Comparison of ENCODE assay signal across 7 cellular contexts in genomic region chr7:33904680-33905388, GRCh38. TPM values are rescaled to one million over a fixed set of nuclear protein-coding genes. Genes with fewer than 3 reads are reported as not detected.
DNase-seq lines count a peak whose midpoint lies in the region; ATAC-seq, FAIRE-seq and TF ChIP-seq lines count a peak whose summit lies in the region.

No MANE protein-coding gene starts in this region.

- H3K4me3 ChIP-seq in gastroesophageal sphincter (peak overlapping the region; percentile 55 to 76), neuron (ENCODE audit: low read length) (peak overlapping the region; percentile 42)

- POLR2A ChIA-PET in GM10248 (lab: Yijun Ruan, JAX): no interaction called here

- peak overlapping the region; percentile 69 for H3K4me3 Mint-ChIP-seq in activated T-cell treated with anti-CD3 and anti-CD28 coated beads, Interleukin-2, amount 50 U/mL, for 4 hours

- H3K9me3 ChIP-seq in gastroesophageal sphincter: no peaks in the 10 kb centered on the region
- H3K9me3 ChIP-seq in neuron (ENCODE audit: low read length): no peaks in the 10 kb centered on the region

- H2AFZ ChIP-seq in neuron (ENCODE audit: low read depth, low read length): peak overlapping the region; percentile 97

- H3K4me1 ChIP-seq in gastroesophageal sphincter (peaks cover 0 to 25% (median 3%) of the 10 kb centered on the region in 3 donors), neuron (ENCODE audit: insufficient read depth, low read length) (peaks cover 7% of the 10 kb centered on the region)

- no peak for TF ChIP-seq POLR2A in gastroesophageal sphincter (IDR thresholded peaks at IDR 0.05)
- no peak for TF ChIP-seq POLR2A in erythroblast (IDR thresholded peaks at IDR 0.05; ENCODE audit: low read length)

- H3K36me3 Mint-ChIP-seq in activated T-cell treated with anti-CD3 and anti-CD28 coated beads, Interleukin-2, amount 50 U/mL, for 4 hours (ENCODE audit: insufficient read depth): no peaks in the 10 kb centered on the region

- WGBS in gastroesophageal sphincter (ENCODE audit: low coverage in 1 of 2), 2 donors: 0 to 2% methylated on average over 13 to 16 of the region's 66 CpGs

- ATAC-seq in activated T-cell treated with anti-CD3 and anti-CD28 coated beads, Interleukin-2, amount 50 U/mL, for 4 hours: peak; percentile 63 to 67
- peak; percentile 69 for ATAC-seq in gastroesophageal sphincter

- CTCF ChIA-PET in GM10248 (lab: Yijun Ruan, JAX): interaction anchor here (2.2 kb wide), 1 partner anchor 9 kb away, joined by 11 read pairs; no protein-coding TSS in a partner anchor

- H3K36me3 ChIP-seq in gastroesophageal sphincter (no peaks in the 10 kb centered on the region), neuron (ENCODE audit: insufficient read depth, low read length) (no peaks in the 10 kb centered on the region)

- TF ChIP-seq CTCF in GM10248 (IDR thresholded peaks at IDR 0.05; ENCODE audit: control extremely low read depth, extremely low read depth, low read depth, missing control alignments) (no peak), gastroesophageal sphincter (IDR thresholded peaks at IDR 0.05) (peak in 2 of 4 experiments; percentile 21 to 24)

- no peaks in the 10 kb centered on the region for H3K9me3 Mint-ChIP-seq in activated T-cell treated with anti-CD3 and anti-CD28 coated beads, Interleukin-2, amount 50 U/mL, for 4 hours

- H3K27ac ChIP-seq in gastroesophageal sphincter: peak overlapping the region in 3 of 4 donors; percentile 2 to 78 (median 76)

- FAIRE-seq in HTR-8/SVneo (lab: Jason Lieb, UNC): no peak

- DNase-seq in GM10248 (ENCODE audit: extremely low spot score): peak; percentile 33
- peak; percentile 34 for DNase-seq in HTR-8/SVneo (ENCODE audit: insufficient read length, low spot score)
- no peak for DNase-seq in activated T-cell treated with anti-CD3 and anti-CD28 coated beads, Interleukin-2, amount 50 U/mL, for 4 hours
- DNase-seq in erythroblast (lab: John Stamatoyannopoulos, UW): no peak
- DNase-seq in DMS114 treated with DMSO at 0.1 percent for 48 hours (lab: John Stamatoyannopoulos, UW; ENCODE audit: unreplicated experiment): no peak

- no peak for TF ChIP-seq EP300 in gastroesophageal sphincter (IDR thresholded peaks at IDR 0.05)

- H3K27me3 ChIP-seq in gastroesophageal sphincter: peaks cover 9% of the 10 kb centered on the region
- H3K27me3 ChIP-seq in neuron (ENCODE audit: insufficient read depth, low read length): peaks cover 46% of the 10 kb centered on the region

- peaks cover 45% of the 10 kb centered on the region for H3K27me3 Mint-ChIP-seq in activated T-cell treated with anti-CD3 and anti-CD28 coated beads, Interleukin-2, amount 50 U/mL, for 4 hours (ENCODE audit: low read depth)

- peaks cover 8% of the 10 kb centered on the region for H3K4me1 Mint-ChIP-seq in activated T-cell treated with anti-CD3 and anti-CD28 coated beads, Interleukin-2, amount 50 U/mL, for 4 hours (ENCODE audit: low read depth)

RNA-seq across cellular contexts. Expression of gene BMPER, which starts 0.5 kb away (rescaled TPM):
- total RNA-seq in activated T-cell treated with anti-CD3 and anti-CD28 coated beads, Interleukin-2, amount 50 U/mL, for 4 hours: under 1 TPM in 1 of 3 donors, not detected in 2; 0.16 TPM
- total RNA-seq in gastroesophageal sphincter: 10 to 100 TPM in 2 of 4 donors, 1 to 10 TPM in 2; 1.0 to 22.5 (median 12.0) TPM

Comparison
In these comparisons a context has a peak if more than half of its experiments do, and no peak if none do; other contexts are left out.
1. DNase-seq: peak in GM10248 (single experiment) and HTR-8/SVneo (single experiment); none in activated T-cell treated with anti-CD3 and anti-CD28 coated beads, Interleukin-2, amount 50 U/mL, for 4 hours (single experiment), erythroblast (0 of 2) and DMS114 treated with DMSO at 0.1 percent for 48 hours (single experiment).